Comparison of ENCODE assay signal across 29 cellular contexts in the genomic region with DNA sequence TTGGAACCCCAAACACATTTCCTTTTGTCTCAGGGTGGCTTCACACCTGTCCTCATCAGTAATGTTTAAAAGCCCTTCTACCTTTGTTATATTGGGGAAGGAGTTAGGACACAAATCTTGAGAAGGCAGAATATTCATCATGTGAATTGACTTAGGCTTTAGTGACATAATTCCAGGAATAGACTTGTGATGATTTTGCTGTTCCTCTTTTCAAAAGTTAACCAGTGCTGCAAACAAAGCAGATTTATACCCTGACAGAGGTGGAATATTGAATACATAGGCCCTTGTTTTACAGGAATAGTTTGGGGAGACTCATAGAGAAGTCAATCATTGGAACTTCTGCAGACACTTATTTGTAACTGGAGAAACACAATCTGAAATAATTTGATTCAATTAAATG. TPM values are rescaled to one million over a fixed set of nuclear protein-coding genes. Genes with fewer than 3 reads are reported as not detected.
DNase-seq lines count a peak whose midpoint lies in the region; ATAC-seq lines count a peak whose summit lies in the region.
"Had no signal": no experiment of that assay in that cellular context is flagged by ENCODE, and none has a peak within 500 bp of the region (broad histone marks: within the 10 kb centered on the region; RNA-seq: fewer than 3 reads in every experiment).

No MANE protein-coding gene starts in this region.

- no peaks in the 10 kb centered on the region for H3K27me3 Mint-ChIP-seq in activated CD4-positive, alpha-beta memory T cell treated with anti-CD3 and anti-CD28 coated beads, Interleukin-2, amount 10 ng/mL, durations not matched to agents 7 days and 5 days
- H3K27me3 Mint-ChIP-seq in activated CD4-positive, alpha-beta memory T cell treated with anti-CD3 and anti-CD28 coated beads for 36 hours, result no peaks in the 10 kb centered on the region
- no peaks in the 10 kb centered on the region for H3K27me3 Mint-ChIP-seq in CD4-positive, CD25-positive, alpha-beta regulatory T cell
- H3K27me3 Mint-ChIP-seq in dendritic cell treated with granulocyte-macrophage colony-stimulating factor and Interleukin-4, amounts not matched to agents 40 ng/mL and 50 ng/mL, for 4 days, result no peaks in the 10 kb centered on the region
- H3K27me3 Mint-ChIP-seq in activated CD4-positive, alpha-beta T cell treated with anti-CD3 and anti-CD28 coated beads, Interleukin-2, amount 10 ng/mL, durations not matched to agents 7 days and 5 days, result no peaks in the 10 kb centered on the region
- H3K27me3 Mint-ChIP-seq: activated CD4-positive, alpha-beta T cell treated with anti-CD3 and anti-CD28 coated beads for 36 hours; naive thymus-derived CD4-positive, alpha-beta T cell had no signal

- no peak overlapping the region for H3K27ac ChIP-seq in CD4-positive, CD25-positive, alpha-beta regulatory T cell (ENCODE audit: insufficient read depth, low read length, poor library complexity, severe bottlenecking)
- H3K27ac ChIP-seq: cardiac muscle cell had no signal

- peaks cover 3% of the 10 kb centered on the region for H3K36me3 Mint-ChIP-seq in activated CD4-positive, alpha-beta memory T cell treated with anti-CD3 and anti-CD28 coated beads, Interleukin-2, amount 10 ng/mL, durations not matched to agents 7 days and 5 days (ENCODE audit: low read depth)
- H3K36me3 Mint-ChIP-seq in activated CD4-positive, alpha-beta memory T cell treated with anti-CD3 and anti-CD28 coated beads for 36 hours, result peaks cover 4% of the 10 kb centered on the region
- peaks cover 4% of the 10 kb centered on the region for H3K36me3 Mint-ChIP-seq in CD4-positive, CD25-positive, alpha-beta regulatory T cell
- H3K36me3 Mint-ChIP-seq in dendritic cell treated with granulocyte-macrophage colony-stimulating factor and Interleukin-4, amounts not matched to agents 40 ng/mL and 50 ng/mL, for 4 days (ENCODE audit: low read depth), result peaks cover 17% of the 10 kb centered on the region
- H3K36me3 Mint-ChIP-seq in activated CD4-positive, alpha-beta T cell treated with anti-CD3 and anti-CD28 coated beads, Interleukin-2, amount 10 ng/mL, durations not matched to agents 7 days and 5 days (ENCODE audit: low read depth), result peaks cover 4% of the 10 kb centered on the region

- no peak for ATAC-seq in CD4-positive, CD25-positive, alpha-beta regulatory T cell (ENCODE audit: low read depth in 2 of 2)
- ATAC-seq: activated CD4-positive, alpha-beta T cell treated with anti-CD3 and anti-CD28 coated beads for 36 hours; naive thymus-derived CD4-positive, alpha-beta T cell had no signal

- H3K4me3 Mint-ChIP-seq in activated CD4-positive, alpha-beta memory T cell treated with anti-CD3 and anti-CD28 coated beads, Interleukin-2, amount 10 ng/mL, durations not matched to agents 7 days and 5 days, result peak overlapping the region; percentile 34
- H3K4me3 Mint-ChIP-seq in activated CD4-positive, alpha-beta memory T cell treated with anti-CD3 and anti-CD28 coated beads for 36 hours, result no peak overlapping the region
- peak overlapping the region in 3 of 4 donors; percentile 24 to 47 (median 31) for H3K4me3 Mint-ChIP-seq in CD4-positive, CD25-positive, alpha-beta regulatory T cell
- H3K4me3 Mint-ChIP-seq in dendritic cell treated with granulocyte-macrophage colony-stimulating factor and Interleukin-4, amounts not matched to agents 40 ng/mL and 50 ng/mL, for 4 days, result no peak overlapping the region
- H3K4me3 Mint-ChIP-seq in activated CD4-positive, alpha-beta T cell treated with anti-CD3 and anti-CD28 coated beads, Interleukin-2, amount 10 ng/mL, durations not matched to agents 7 days and 5 days, result no peak overlapping the region
- H3K4me3 Mint-ChIP-seq: activated CD4-positive, alpha-beta T cell treated with anti-CD3 and anti-CD28 coated beads for 36 hours; activated naive CD4-positive, alpha-beta T cell treated with anti-CD3 and anti-CD28 coated beads for 36 hours had no signal

- POLR2A ChIA-PET in activated CD4-positive, alpha-beta memory T cell treated with anti-CD3 and anti-CD28 coated beads, Interleukin-2, amount 10 ng/mL, durations not matched to agents 7 days and 5 days (lab: Charles Lee), result no interaction called here
- POLR2A ChIA-PET in activated CD4-positive, alpha-beta memory T cell treated with anti-CD3 and anti-CD28 coated beads for 36 hours (lab: Charles Lee), result no interaction called here
- POLR2A ChIA-PET in activated CD4-positive, alpha-beta T cell treated with anti-CD3 and anti-CD28 coated beads, Interleukin-2, amount 10 ng/mL, durations not matched to agents 7 days and 5 days (lab: Charles Lee), result no interaction called here

- no peak for DNase-seq in activated CD4-positive, alpha-beta memory T cell treated with anti-CD3 and anti-CD28 coated beads, Interleukin-2, amount 10 ng/mL, durations not matched to agents 7 days and 5 days
- DNase-seq in activated CD4-positive, alpha-beta memory T cell treated with anti-CD3 and anti-CD28 coated beads for 36 hours, result no peak
- DNase-seq in CD4-positive, CD25-positive, alpha-beta regulatory T cell, result no peak
- DNase-seq in OCI-M1 (lab: John Stamatoyannopoulos, UW) (peak; percentile 29), GM03348 (ENCODE audit: low spot score) (no peak), NCI-H1048 (lab: John Stamatoyannopoulos, UW) (no peak)
- no peak for DNase-seq in activated CD4-positive, alpha-beta T cell treated with anti-CD3 and anti-CD28 coated beads, Interleukin-2, amount 10 ng/mL, durations not matched to agents 7 days and 5 days
- DNase-seq: activated CD4-positive, alpha-beta T cell treated with anti-CD3 and anti-CD28 coated beads for 36 hours; activated naive CD4-positive, alpha-beta T cell treated with anti-CD3 and anti-CD28 coated beads for 36 hours; anterior cingulate cortex; BE2C; COR-L47; cortex of kidney; DMS79; Kasumi-1; kidney; midbrain; naive thymus-derived CD4-positive, alpha-beta T cell; NCI-H1092 treated with DMSO at 0.1 percent for 48 hours; NCI-H2029 treated with DMSO at 0.1 percent for 48 hours; NCI-H2227 treated with DMSO at 0.1 percent for 48 hours; NCI-H526 treated with DMSO at 0.1 percent for 48 hours; retina; SK-N-SH; stimulated activated CD4-positive, alpha-beta T cell treated with anti-CD3 and anti-CD28 coated beads, Interleukin-2, amount 100 ng/mL, for 24 hours; T-helper 2 cell; trophoblast cell had no signal

- CTCF ChIA-PET in activated CD4-positive, alpha-beta memory T cell treated with anti-CD3 and anti-CD28 coated beads, Interleukin-2, amount 10 ng/mL, durations not matched to agents 7 days and 5 days (lab: Charles Lee), result interaction anchor here (1.7 kb wide), 1 partner anchor 62 kb away, joined by 4 read pairs; the partner anchor contains the start of gene ZNF425
- CTCF ChIA-PET in activated CD4-positive, alpha-beta memory T cell treated with anti-CD3 and anti-CD28 coated beads for 36 hours (lab: Charles Lee), result no interaction called here
- CTCF ChIA-PET in activated CD4-positive, alpha-beta T cell treated with anti-CD3 and anti-CD28 coated beads, Interleukin-2, amount 10 ng/mL, durations not matched to agents 7 days and 5 days (lab: Charles Lee), result no interaction called here

- no peaks in the 10 kb centered on the region for H3K27me3 ChIP-seq in CD4-positive, CD25-positive, alpha-beta regulatory T cell (ENCODE audit: control insufficient read depth, insufficient read depth, low read length)
- H3K27me3 ChIP-seq: BE2C, cardiac muscle cell had no signal

- H3K9me3 Mint-ChIP-seq in activated CD4-positive, alpha-beta memory T cell treated with anti-CD3 and anti-CD28 coated beads, Interleukin-2, amount 10 ng/mL, durations not matched to agents 7 days and 5 days, result no peaks in the 10 kb centered on the region
- no peaks in the 10 kb centered on the region for H3K9me3 Mint-ChIP-seq in activated CD4-positive, alpha-beta memory T cell treated with anti-CD3 and anti-CD28 coated beads for 36 hours
- no peaks in the 10 kb centered on the region for H3K9me3 Mint-ChIP-seq in CD4-positive, CD25-positive, alpha-beta regulatory T cell
- no peaks in the 10 kb centered on the region for H3K9me3 Mint-ChIP-seq in dendritic cell treated with granulocyte-macrophage colony-stimulating factor and Interleukin-4, amounts not matched to agents 40 ng/mL and 50 ng/mL, for 4 days
- no peaks in the 10 kb centered on the region for H3K9me3 Mint-ChIP-seq in activated CD4-positive, alpha-beta T cell treated with anti-CD3 and anti-CD28 coated beads, Interleukin-2, amount 10 ng/mL, durations not matched to agents 7 days and 5 days
- H3K9me3 Mint-ChIP-seq: activated naive CD4-positive, alpha-beta T cell treated with anti-CD3 and anti-CD28 coated beads for 36 hours; naive thymus-derived CD4-positive, alpha-beta T cell had no signal

- intact Hi-C loops in activated CD4-positive, alpha-beta memory T cell treated with anti-CD3 and anti-CD28 coated beads for 36 hours (cut with micrococcal nuclease), result no loop called here
- intact Hi-C loops in dendritic cell treated with granulocyte-macrophage colony-stimulating factor and Interleukin-4, amounts not matched to agents 40 ng/mL and 50 ng/mL, for 4 days (cut with micrococcal nuclease), result loop anchor here (2.0 kb wide), 1 partner anchor 17 kb away; no protein-coding TSS in a partner anchor

- no peaks in the 10 kb centered on the region for H3K9me3 ChIP-seq in CD4-positive, CD25-positive, alpha-beta regulatory T cell (ENCODE audit: control insufficient read depth in 2 of 2, low read length in 2 of 2)
- H3K9me3 ChIP-seq: BE2C, SK-N-SH had no signal

- no peaks in the 10 kb centered on the region for H3K36me3 ChIP-seq in CD4-positive, CD25-positive, alpha-beta regulatory T cell (ENCODE audit: control insufficient read depth, insufficient read depth, low read length)

- H3K4me1 ChIP-seq in CD4-positive, CD25-positive, alpha-beta regulatory T cell (ENCODE audit: control insufficient read depth, insufficient read depth, low read length, poor library complexity, severe bottlenecking), result peaks cover 8% of the 10 kb centered on the region
- H3K4me1 ChIP-seq: BE2C had no signal

- H3K4me3 ChIP-seq in CD4-positive, CD25-positive, alpha-beta regulatory T cell (ENCODE audit: low read depth, low read length), result no peak overlapping the region
- H3K4me3 ChIP-seq: cardiac muscle cell had no signal

- peaks cover 15% of the 10 kb centered on the region for H3K4me1 Mint-ChIP-seq in activated CD4-positive, alpha-beta memory T cell treated with anti-CD3 and anti-CD28 coated beads, Interleukin-2, amount 10 ng/mL, durations not matched to agents 7 days and 5 days
- H3K4me1 Mint-ChIP-seq in activated CD4-positive, alpha-beta memory T cell treated with anti-CD3 and anti-CD28 coated beads for 36 hours (ENCODE audit: low read depth), result peaks cover 7% of the 10 kb centered on the region
- H3K4me1 Mint-ChIP-seq in CD4-positive, CD25-positive, alpha-beta regulatory T cell, result peaks cover 7 to 15% (median 10%) of the 10 kb centered on the region in 4 donors
- H3K4me1 Mint-ChIP-seq in dendritic cell treated with granulocyte-macrophage colony-stimulating factor and Interleukin-4, amounts not matched to agents 40 ng/mL and 50 ng/mL, for 4 days (ENCODE audit: low read depth), result peaks cover 30% of the 10 kb centered on the region
- H3K4me1 Mint-ChIP-seq in activated CD4-positive, alpha-beta T cell treated with anti-CD3 and anti-CD28 coated beads, Interleukin-2, amount 10 ng/mL, durations not matched to agents 7 days and 5 days, result peaks cover 10% of the 10 kb centered on the region

- H3K27ac Mint-ChIP-seq in activated CD4-positive, alpha-beta memory T cell treated with anti-CD3 and anti-CD28 coated beads, Interleukin-2, amount 10 ng/mL, durations not matched to agents 7 days and 5 days, result no peak overlapping the region
- no peak overlapping the region for H3K27ac Mint-ChIP-seq in activated CD4-positive, alpha-beta memory T cell treated with anti-CD3 and anti-CD28 coated beads for 36 hours
- peak overlapping the region in 1 of 3 donors; percentile 4 for H3K27ac Mint-ChIP-seq in CD4-positive, CD25-positive, alpha-beta regulatory T cell
- peak overlapping the region; percentile 96 for H3K27ac Mint-ChIP-seq in dendritic cell treated with granulocyte-macrophage colony-stimulating factor and Interleukin-4, amounts not matched to agents 40 ng/mL and 50 ng/mL, for 4 days
- H3K27ac Mint-ChIP-seq in activated CD4-positive, alpha-beta T cell treated with anti-CD3 and anti-CD28 coated beads, Interleukin-2, amount 10 ng/mL, durations not matched to agents 7 days and 5 days, result no peak overlapping the region
- H3K27ac Mint-ChIP-seq: activated CD4-positive, alpha-beta T cell treated with anti-CD3 and anti-CD28 coated beads for 36 hours; activated naive CD4-positive, alpha-beta T cell treated with anti-CD3 and anti-CD28 coated beads for 36 hours had no signal

RNA-seq across cellular contexts. Expression of gene ZNF786, which starts 27.0 kb away (rescaled TPM):
- 1 to 10 TPM; 6.0 to 7.0 TPM for total RNA-seq in activated CD4-positive, alpha-beta memory T cell treated with anti-CD3 and anti-CD28 coated beads, Interleukin-2, amount 10 ng/mL, durations not matched to agents 7 days and 5 days
- 1 to 10 TPM; 4.5 to 6.1 TPM for total RNA-seq in activated CD4-positive, alpha-beta memory T cell treated with anti-CD3 and anti-CD28 coated beads for 36 hours
- 6.3 TPM for total RNA-seq in CD4-positive, CD25-positive, alpha-beta regulatory T cell
- polyA plus RNA-seq in CD4-positive, CD25-positive, alpha-beta regulatory T cell, result 1 to 10 TPM; 1.5 to 9.9 (median 6.0) TPM
- 1 to 10 TPM; 7.7 to 8.1 TPM for total RNA-seq in activated CD4-positive, alpha-beta T cell treated with anti-CD3 and anti-CD28 coated beads, Interleukin-2, amount 10 ng/mL, durations not matched to agents 7 days and 5 days

RNA-seq across cellular contexts. Expression of gene PDIA4, which starts 35.2 kb away (rescaled TPM):
- total RNA-seq in activated CD4-positive, alpha-beta memory T cell treated with anti-CD3 and anti-CD28 coated beads, Interleukin-2, amount 10 ng/mL, durations not matched to agents 7 days and 5 days, result 100 to 1,000 TPM; 108 TPM
- total RNA-seq in activated CD4-positive, alpha-beta memory T cell treated with anti-CD3 and anti-CD28 coated beads for 36 hours, result 100 to 1,000 TPM; 108 to 112 TPM
- total RNA-seq in CD4-positive, CD25-positive, alpha-beta regulatory T cell, result 33.4 TPM
- polyA plus RNA-seq in CD4-positive, CD25-positive, alpha-beta regulatory T cell, result 10 to 100 TPM; 66.8 to 78.3 (median 72.6) TPM
- 10 to 100 TPM; 94.8 to 97.4 TPM for total RNA-seq in activated CD4-positive, alpha-beta T cell treated with anti-CD3 and anti-CD28 coated beads, Interleukin-2, amount 10 ng/mL, durations not matched to agents 7 days and 5 days

Comparison
In these comparisons a context has a peak if more than half of its experiments do, and no peak if none do; other contexts are left out.
1. H3K4me3 Mint-ChIP-seq: peak in activated CD4-positive, alpha-beta memory T cell treated with anti-CD3 and anti-CD28 coated beads, Interleukin-2, amount 10 ng/mL, durations not matched to agents 7 days and 5 days (single experiment) and CD4-positive, CD25-positive, alpha-beta regulatory T cell (3 of 4); none in activated CD4-positive, alpha-beta memory T cell treated with anti-CD3 and anti-CD28 coated beads for 36 hours (single experiment), dendritic cell treated with granulocyte-macrophage colony-stimulating factor and Interleukin-4, amounts not matched to agents 40 ng/mL and 50 ng/mL, for 4 days (single experiment) and activated CD4-positive, alpha-beta T cell treated with anti-CD3 and anti-CD28 coated beads, Interleukin-2, amount 10 ng/mL, durations not matched to agents 7 days and 5 days (single experiment).